8 cellular contexts compared by ENCODE assay signal in genomic region chr2:177211602-177212105, GRCh38. TPM values are rescaled to one million over a fixed set of nuclear protein-coding genes. Genes with fewer than 3 reads are reported as not detected.
DNase-seq lines count a peak whose midpoint lies in the region; ATAC-seq and TF ChIP-seq lines count a peak whose summit lies in the region.

No MANE protein-coding gene starts in this region.

- peaks cover 7 to 30% (median 16%) of the 10 kb centered on the region in 3 donors for H3K36me3 Mint-ChIP-seq in naive thymus-derived CD8-positive, alpha-beta T cell

- peaks cover 39% of the 10 kb centered on the region for H4K20me1 ChIP-seq in BLaER1

- no peak for TF ChIP-seq CTCF in GM20000 (IDR thresholded peaks at IDR 0.05; ENCODE audit: extremely low read depth, missing control alignments)

- H3K27me3 ChIP-seq in BLaER1, result no peaks in the 10 kb centered on the region

- H3K27me3 Mint-ChIP-seq in naive thymus-derived CD8-positive, alpha-beta T cell, result peaks cover 0 to 4% (median 0%) of the 10 kb centered on the region in 5 donors

- peaks cover 20 to 51% (median 37%) of the 10 kb centered on the region in 4 donors for H3K4me1 Mint-ChIP-seq in naive thymus-derived CD8-positive, alpha-beta T cell

- peak overlapping the region; percentile 80 to 98 (median 96) for H3K4me3 Mint-ChIP-seq in naive thymus-derived CD8-positive, alpha-beta T cell

- no peak for DNase-seq in Jurkat, Clone E6-1 (ENCODE audit: low read depth, low spot score)
- DNase-seq in cerebellar cortex (ENCODE audit: low spot score) (peak; percentile 16), GM20000 (ENCODE audit: low spot score) (no peak), head of caudate nucleus (no peak)
- DNase-seq in naive thymus-derived CD8-positive, alpha-beta T cell, result no peak

- H3K27ac ChIP-seq in BLaER1, result peak overlapping the region; percentile 100

- intact Hi-C loops in head of caudate nucleus (cut with DNase I), result loop anchor here (1.0 to 2.0 kb wide), 2 partner anchors 47 to 53 kb away; partner anchors contain the start of gene NFE2L2

- H3K4me3 ChIP-seq in BLaER1, result peak overlapping the region; percentile 85
- H3K4me3 ChIP-seq in Jurkat, Clone E6-1 (ENCODE audit: low read length), result peak overlapping the region; percentile 73

- H3K9me3 Mint-ChIP-seq in naive thymus-derived CD8-positive, alpha-beta T cell, result no peaks in the 10 kb centered on the region

- peaks cover 26% of the 10 kb centered on the region for H3K36me3 ChIP-seq in BLaER1

- H3K9ac ChIP-seq in BLaER1, result peak overlapping the region; percentile 100

- ATAC-seq in naive thymus-derived CD8-positive, alpha-beta T cell, result no peak
- ATAC-seq in GM19463 (IDR thresholded peaks at IDR 0.05; ENCODE audit: unreplicated experiment) (no peak), GM18517 (IDR thresholded peaks at IDR 0.05; ENCODE audit: unreplicated experiment) (no peak)

- H3K4me1 ChIP-seq in BLaER1, result peaks cover 29% of the 10 kb centered on the region

- POLR2A ChIA-PET in naive thymus-derived CD8-positive, alpha-beta T cell (lab: Charles Lee), result interaction anchor here (0.5 to 4.9 kb wide), 13 partner anchors 11 to 1209 kb away, joined by 3 to 147 read pairs (median 4); partner anchors contain the start of genes AGPS, LNPK and NFE2L2

- peak overlapping the region; percentile 98 to 100 (median 99) for H3K27ac Mint-ChIP-seq in naive thymus-derived CD8-positive, alpha-beta T cell

- H3K9me3 ChIP-seq in BLaER1, result no peaks in the 10 kb centered on the region

- H3K4me2 ChIP-seq in BLaER1, result peak overlapping the region; percentile 83

RNA-seq across cellular contexts. Expression of gene HNRNPA3, which starts 0.9 kb away (rescaled TPM):
- 839 TPM for polyA plus RNA-seq in Jurkat, Clone E6-1 (2012; ENCODE audit: insufficient read depth, insufficient read length)
- 100 to 1,000 TPM; 156 to 158 TPM for total RNA-seq in naive thymus-derived CD8-positive, alpha-beta T cell
- polyA plus RNA-seq in naive thymus-derived CD8-positive, alpha-beta T cell, result 10 to 100 TPM; 47.6 to 56.6 (median 52.1) TPM

RNA-seq across cellular contexts. Expression of gene NFE2L2, which starts 52.9 kb away (rescaled TPM):
- 31.8 TPM for polyA plus RNA-seq in Jurkat, Clone E6-1 (2012; ENCODE audit: insufficient read depth, insufficient read length)
- total RNA-seq in naive thymus-derived CD8-positive, alpha-beta T cell, result 10 to 100 TPM; 93.6 to 96.9 TPM
- 10 to 100 TPM; 48.2 to 57.8 (median 56.0) TPM for polyA plus RNA-seq in naive thymus-derived CD8-positive, alpha-beta T cell
